8 cellular contexts compared by ENCODE assay signal in the genomic region with DNA sequence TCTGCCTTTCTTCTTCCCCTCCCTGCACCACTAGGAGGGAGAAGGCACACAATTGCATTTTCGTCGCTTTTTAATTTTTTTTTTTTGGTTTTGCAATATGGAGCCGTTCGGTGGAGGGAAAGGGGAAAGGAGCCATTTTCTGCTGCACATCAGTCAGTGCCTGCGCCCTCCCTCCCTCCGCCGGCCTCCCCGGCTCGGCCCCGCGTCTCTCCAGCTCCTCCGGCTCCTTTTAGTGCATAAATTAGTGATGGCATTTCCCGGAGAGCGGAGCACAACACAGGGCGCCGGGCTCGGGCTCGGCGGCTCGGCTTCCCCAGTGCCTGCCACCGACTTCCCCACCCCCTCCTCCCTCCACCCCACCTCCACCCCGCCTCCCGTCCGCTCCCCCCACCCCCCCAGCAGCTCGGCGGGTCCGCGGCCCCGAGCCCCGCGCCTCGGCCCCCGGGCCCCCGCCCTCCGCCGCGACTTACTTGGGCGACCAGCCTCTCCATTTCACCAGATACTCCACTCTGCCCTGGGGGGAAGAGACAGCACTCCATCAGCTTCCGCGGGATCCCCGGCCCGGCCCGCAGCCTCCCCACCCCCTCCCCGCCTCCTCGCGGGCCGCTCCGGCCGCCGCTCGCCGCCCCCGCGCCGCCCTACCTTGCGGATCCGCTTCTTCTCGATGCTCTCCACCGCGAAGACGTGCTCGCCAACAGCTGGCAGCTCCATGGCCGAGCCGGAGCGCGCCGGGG. TPM values are rescaled to one million over a fixed set of nuclear protein-coding genes. Genes with fewer than 3 reads are reported as not detected.
A peak's percentile ranks its signal among the peaks of the same experiment; 100 is the strongest.
DNase-seq lines count a peak whose midpoint lies in the region; ATAC-seq and TF ChIP-seq lines count a peak whose summit lies in the region.

No MANE protein-coding gene starts in this region.

- H3K4me1 Mint-ChIP-seq in MCF 10A (ENCODE audit: insufficient read depth, unreplicated experiment) (peaks cover 5% of the 10 kb centered on the region), immature natural killer cell (peaks cover 51 to 55% of the 10 kb centered on the region in 2 donors)

- H3K9ac ChIP-seq in DND-41 (ENCODE audit: low read depth, low read length): peak overlapping the region; percentile 85
- H3K9ac ChIP-seq in skeletal muscle tissue (ENCODE audit: low read depth in 1 of 3, low read length in 3 of 3): peak overlapping the region; percentile 43 to 85 (median 83)

- peaks cover 49% of the 10 kb centered on the region for H3K79me2 ChIP-seq in DND-41 (ENCODE audit: insufficient read depth, low read length)

- H3K36me3 Mint-ChIP-seq in MCF 10A (ENCODE audit: insufficient read depth, unreplicated experiment): peaks cover 36% of the 10 kb centered on the region
- H3K36me3 Mint-ChIP-seq in immature natural killer cell: peaks cover 7 to 8% (median 8%) of the 10 kb centered on the region in 3 donors

- H3K36me3 ChIP-seq in DND-41 (ENCODE audit: insufficient read depth, low read length) (peaks cover 47% of the 10 kb centered on the region), KOPT-K1 (ENCODE audit: insufficient read depth, low read length) (peaks cover 28% of the 10 kb centered on the region), skeletal muscle tissue (ENCODE audit: control insufficient read depth in 3 of 3, insufficient read depth in 3 of 3, low read length in 3 of 3) (peaks cover 4 to 10% (median 5%) of the 10 kb centered on the region in 3 donors)

- peak; percentile 66 for DNase-seq in DND-41
- peak; percentile 36 for DNase-seq in T-helper 22 cell (ENCODE audit: low read depth)
- peak; percentile 56 for DNase-seq in MCF 10A (ENCODE audit: unreplicated experiment)
- peak; percentile 60 to 68 (median 64) for DNase-seq in immature natural killer cell

- H3K27me3 ChIP-seq in DND-41 (ENCODE audit: insufficient read depth, low read length, poor library complexity): peaks cover 29% of the 10 kb centered on the region
- peaks cover 35 to 40% (median 38%) of the 10 kb centered on the region in 3 donors for H3K27me3 ChIP-seq in skeletal muscle tissue (ENCODE audit: control insufficient read depth in 3 of 3, insufficient read depth in 3 of 3, low read length in 3 of 3)

- intact Hi-C loops in MCF 10A (cut with micrococcal nuclease): loop anchor here (1.0 to 10.0 kb wide), 3 partner anchors 78 to 153 kb away; no protein-coding TSS in a partner anchor

- TF ChIP-seq CTCF in DND-41 (IDR thresholded peaks at IDR 0.05; ENCODE audit: borderline replicate concordance, extremely low read depth, low read length, poor library complexity, severe bottlenecking) (peak; percentile 11), MCF 10A (IDR thresholded peaks at IDR 0.05; ENCODE audit: unreplicated experiment) (no peak)

- H3K27ac Mint-ChIP-seq in MCF 10A (ENCODE audit: low read depth, unreplicated experiment) (peak overlapping the region; percentile 93), immature natural killer cell (peak overlapping the region; percentile 80 to 98 (median 94))

- peak overlapping the region; percentile 90 for H3K4me3 Mint-ChIP-seq in MCF 10A (ENCODE audit: unreplicated experiment)
- peak overlapping the region; percentile 93 to 99 (median 95) for H3K4me3 Mint-ChIP-seq in immature natural killer cell

- H3K9me3 ChIP-seq in DND-41 (ENCODE audit: insufficient read depth, low read length, severe bottlenecking) (no peaks in the 10 kb centered on the region), KOPT-K1 (ENCODE audit: insufficient read depth, low read length, poor library complexity, severe bottlenecking) (peaks cover 13% of the 10 kb centered on the region), skeletal muscle tissue (ENCODE audit: control insufficient read depth in 3 of 3, low read length in 3 of 3) (no peaks in the 10 kb centered on the region)

- POLR2A ChIA-PET in MCF 10A (lab: Yijun Ruan, JAX): interaction anchor here (0.6 to 4.0 kb wide), 11 partner anchors 11 to 108 kb away, joined by 3 to 46 read pairs (median 5); a partner anchor contains a TSS

- peak overlapping the region; percentile 22; the same call in 1 of the 2 replicates for H2AFZ ChIP-seq in DND-41 (ENCODE audit: low read depth, low read length)

- H3K27ac ChIP-seq in DND-41 (ENCODE audit: low read length) (peak overlapping the region; percentile 94), KOPT-K1 (ENCODE audit: low read depth, low read length, poor library complexity, severe bottlenecking) (peak overlapping the region; percentile 76), skeletal muscle tissue (ENCODE audit: low read depth, low read length) (peak overlapping the region; percentile 36)

- ATAC-seq in DND-41 (ENCODE audit: insufficient read depth, low read depth) (peak; percentile 6; the same call in 2 of the 3 replicates), GM21528 (IDR thresholded peaks at IDR 0.05; ENCODE audit: low FRiP score, unreplicated experiment) (peak; percentile 20), GM18870 (IDR thresholded peaks at IDR 0.05; ENCODE audit: unreplicated experiment) (no peak)

- BruUV-seq in MCF 10A (replicated peaks; lab: Mats Ljungman, UMichigan): no TSS peak

- H3K4me3 ChIP-seq in DND-41 (ENCODE audit: low read depth in 1 of 2, low read length in 2 of 2) (peak overlapping the region; percentile 81 to 83), skeletal muscle tissue (ENCODE audit: low read length in 3 of 3) (peak overlapping the region; percentile 81 to 95 (median 81))

- H3K4me1 ChIP-seq in DND-41 (ENCODE audit: insufficient read depth, low read length): peaks cover 68% of the 10 kb centered on the region
- peaks cover 25 to 49% (median 48%) of the 10 kb centered on the region in 3 donors for H3K4me1 ChIP-seq in skeletal muscle tissue (ENCODE audit: control insufficient read depth in 3 of 3, insufficient read depth in 3 of 3, low read length in 3 of 3)

- H3K9me3 Mint-ChIP-seq in MCF 10A (ENCODE audit: unreplicated experiment) (no peaks in the 10 kb centered on the region), immature natural killer cell (no peaks in the 10 kb centered on the region)

- CTCF ChIA-PET in MCF 10A (lab: Yijun Ruan, JAX): interaction anchor here (0.6 to 1.7 kb wide), 6 partner anchors 16 to 147 kb away, joined by 3 to 5 read pairs (median 4); no protein-coding TSS in a partner anchor

- H4K20me1 ChIP-seq in DND-41 (ENCODE audit: insufficient read depth, low read length): peaks cover 48% of the 10 kb centered on the region

- H3K27me3 Mint-ChIP-seq in MCF 10A (ENCODE audit: insufficient read depth, unreplicated experiment) (peaks cover 11% of the 10 kb centered on the region), immature natural killer cell (ENCODE audit: low read depth in 3 of 3) (peaks cover 42 to 61% (median 51%) of the 10 kb centered on the region in 3 donors)

- H3K4me2 ChIP-seq in DND-41 (ENCODE audit: insufficient read depth, low read length): peak overlapping the region; percentile 94

RNA-seq across cellular contexts. Expression of a gene that starts 0.5 kb away (rescaled TPM):
- 85.8 and 89.7 TPM in 2 replicates for total RNA-seq in MCF 10A (2022)
- 1 to 10 TPM; 3.0 to 6.7 (median 4.9) TPM for polyA plus RNA-seq in immature natural killer cell
- 5.2 TPM for total RNA-seq in skeletal muscle tissue

RNA-seq across cellular contexts. Expression of a gene that starts 41.8 kb away (rescaled TPM):
- 9.4 and 10.5 TPM in 2 replicates for total RNA-seq in MCF 10A (2022)
- polyA plus RNA-seq in immature natural killer cell: 1 to 10 TPM in 2 of 3 donors, not detected in 1; 1.4 to 2.5 TPM
- 4.2 TPM for total RNA-seq in skeletal muscle tissue

Comparison
In these comparisons a context has a peak if more than half of its experiments do, and no peak if none do; other contexts are left out.
1. H3K27ac ChIP-seq: peak in every context shown above with its lines; median percentile 94 in DND-41; 76 in KOPT-K1; 36 in skeletal muscle tissue.
2. RNA of a gene that starts 0.5 kb away (total RNA-seq): 85.8 to 89.7 TPM in MCF 10A; 5.2 TPM in skeletal muscle tissue (single experiment); every median in the first group is over 10 times any median in the second.
3. Peak in every context shown above with its lines, with median percentiles within 50 percentile points of each other: DNase-seq.